In the genomic region with DNA sequence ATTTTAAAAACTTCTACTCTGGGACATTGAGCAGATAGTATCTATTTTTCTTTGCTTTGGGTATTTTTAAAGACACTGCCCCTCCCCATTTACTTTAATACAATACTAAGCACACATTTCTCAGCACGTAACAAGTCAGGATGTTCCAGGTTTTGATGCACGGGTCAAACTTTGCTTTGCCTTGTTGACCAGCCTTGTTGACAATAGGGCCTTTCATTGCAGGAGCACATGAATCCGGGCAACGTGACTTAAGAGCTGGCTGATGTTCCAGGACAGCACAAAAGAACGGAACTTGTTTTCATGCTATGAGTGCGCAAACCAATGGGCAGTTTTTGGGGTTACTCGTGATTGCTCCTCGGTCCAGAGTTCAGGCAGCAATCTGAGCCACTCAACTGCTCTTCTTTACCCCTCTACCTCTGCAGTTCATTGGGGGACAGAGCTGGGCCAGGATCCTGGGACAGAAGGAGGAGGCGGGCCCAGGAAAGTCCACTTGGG, we compare ENCODE assay signal across 1 cellular context.
TF ChIP-seq lines count a peak whose summit lies in the region.

No MANE protein-coding gene starts in this region.

TF ChIP-seq in HepG2, 621 proteins besides CTCF, POLR2A, EP300 and RAD21 (continued from another document and continues in another):
- TF ChIP-seq, protein P1, sequence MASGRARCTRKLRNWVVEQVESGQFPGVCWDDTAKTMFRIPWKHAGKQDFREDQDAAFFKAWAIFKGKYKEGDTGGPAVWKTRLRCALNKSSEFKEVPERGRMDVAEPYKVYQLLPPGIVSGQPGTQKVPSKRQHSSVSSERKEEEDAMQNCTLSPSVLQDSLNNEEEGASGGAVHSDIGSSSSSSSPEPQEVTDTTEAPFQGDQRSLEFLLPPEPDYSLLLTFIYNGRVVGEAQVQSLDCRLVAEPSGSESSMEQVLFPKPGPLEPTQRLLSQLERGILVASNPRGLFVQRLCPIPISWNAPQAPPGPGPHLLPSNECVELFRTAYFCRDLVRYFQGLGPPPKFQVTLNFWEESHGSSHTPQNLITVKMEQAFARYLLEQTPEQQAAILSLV (CRISPR knock-in tag; IDR thresholded peaks at IDR 0.05; ENCODE audit: borderline replicate concordance), result peak; percentile 64; the same call in 1 of the 2 replicates
- TF ChIP-seq USF2 (IDR thresholded peaks at IDR 0.05; ENCODE audit: low read depth, low read length), result peak; percentile 63; the same call in 1 of the 2 replicates
- TF ChIP-seq USF2 (CRISPR knock-in tag; IDR thresholded peaks at IDR 0.05; ENCODE audit: borderline replicate concordance), result no peak; the same call in 1 of the 2 replicates
- TF ChIP-seq ZNF101 (CRISPR knock-in tag; IDR thresholded peaks at IDR 0.05; ENCODE audit: borderline replicate concordance, low read depth), result no peak
- TF ChIP-seq SP140L (CRISPR knock-in tag; IDR thresholded peaks at IDR 0.05; ENCODE audit: borderline replicate concordance), result no peak
- peak; percentile 94; the same call in 1 of the 2 replicates for TF ChIP-seq NPAS2 (CRISPR knock-in tag; IDR thresholded peaks at IDR 0.05; ENCODE audit: borderline replicate concordance)
- TF ChIP-seq ZFP37 (CRISPR knock-in tag; IDR thresholded peaks at IDR 0.05; ENCODE audit: borderline replicate concordance), result peak; percentile 87; the same call in 1 of the 2 replicates
- peak; percentile 93 for TF ChIP-seq ISL2 (CRISPR knock-in tag; IDR thresholded peaks at IDR 0.05)
- TF ChIP-seq ZBTB1 (CRISPR knock-in tag; IDR thresholded peaks at IDR 0.05; ENCODE audit: borderline replicate concordance), result no peak
- no peak for TF ChIP-seq HIVEP1 (CRISPR knock-in tag; IDR thresholded peaks at IDR 0.05)
- TF ChIP-seq GMEB2 (CRISPR knock-in tag; IDR thresholded peaks at IDR 0.05; ENCODE audit: low read depth), result 0 out of 2 replicates have a peak, but pooled peaks have one; percentile 17
- peak; percentile 99 for TF ChIP-seq ZBTB39 (CRISPR knock-in tag; IDR thresholded peaks at IDR 0.05)
- TF ChIP-seq NR2C2 (CRISPR knock-in tag; IDR thresholded peaks at IDR 0.05; ENCODE audit: borderline replicate concordance), result peak; percentile 64
- no peak for TF ChIP-seq RARG (CRISPR knock-in tag; IDR thresholded peaks at IDR 0.05; ENCODE audit: low read depth)
- TF ChIP-seq CENPT (CRISPR knock-in tag; IDR thresholded peaks at IDR 0.05; ENCODE audit: low read depth), result no peak
- TF ChIP-seq CSRNP1 (CRISPR knock-in tag; IDR thresholded peaks at IDR 0.05), result peak; percentile 93
- TF ChIP-seq GABPA (IDR thresholded peaks at IDR 0.05; ENCODE audit: low read depth, low read length), result no peak
- TF ChIP-seq GABPA (CRISPR knock-in tag; IDR thresholded peaks at IDR 0.05; ENCODE audit: low read depth), result peak; percentile 74
- TF ChIP-seq HMGXB4 (CRISPR knock-in tag; IDR thresholded peaks at IDR 0.05; ENCODE audit: borderline replicate concordance in 1 of 2, low read depth in 1 of 2), result peak; percentile 35 to 86; a peak in 2 of 4 replicates
- peak; percentile 84 for TF ChIP-seq ZNF441 (CRISPR knock-in tag; IDR thresholded peaks at IDR 0.05; ENCODE audit: borderline replicate concordance)
- peak; percentile 91 for TF ChIP-seq ZNF552 (CRISPR knock-in tag; IDR thresholded peaks at IDR 0.05; ENCODE audit: borderline replicate concordance)
- TF ChIP-seq RXRA (CRISPR knock-in tag; IDR thresholded peaks at IDR 0.05), result peak; percentile 96
- TF ChIP-seq ZZZ3 (CRISPR knock-in tag; IDR thresholded peaks at IDR 0.05; ENCODE audit: borderline replicate concordance), result no peak
- TF ChIP-seq ZNF317 (CRISPR knock-in tag; IDR thresholded peaks at IDR 0.05), result 0 out of 2 replicates have a peak, but pooled peaks have one; percentile 56
- peak; percentile 86; the same call in 1 of the 2 replicates for TF ChIP-seq CCDC6 (CRISPR knock-in tag; IDR thresholded peaks at IDR 0.05)
- peak; percentile 82; the same call in 1 of the 2 replicates for TF ChIP-seq TSC22D2 (CRISPR knock-in tag; IDR thresholded peaks at IDR 0.05; ENCODE audit: borderline replicate concordance)
- TF ChIP-seq NFE2 (CRISPR knock-in tag; IDR thresholded peaks at IDR 0.05), result no peak
- TF ChIP-seq, protein P2, sequence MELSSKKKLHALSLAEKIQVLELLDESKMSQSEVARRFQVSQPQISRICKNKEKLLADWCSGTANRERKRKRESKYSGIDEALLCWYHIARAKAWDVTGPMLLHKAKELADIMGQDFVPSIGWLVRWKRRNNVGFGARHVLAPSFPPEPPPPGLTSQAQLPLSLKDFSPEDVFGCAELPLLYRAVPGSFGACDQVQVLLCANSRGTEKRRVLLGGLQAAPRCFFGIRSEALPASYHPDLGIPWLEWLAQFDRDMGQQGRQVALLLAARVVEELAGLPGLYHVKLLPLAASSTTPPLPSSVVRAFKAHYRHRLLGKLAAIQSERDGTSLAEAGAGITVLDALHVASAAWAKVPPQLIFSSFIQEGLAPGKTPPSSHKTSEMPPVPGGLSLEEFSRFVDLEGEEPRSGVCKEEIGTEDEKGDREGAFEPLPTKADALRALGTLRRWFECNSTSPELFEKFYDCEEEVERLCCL (CRISPR knock-in tag; IDR thresholded peaks at IDR 0.05; ENCODE audit: borderline replicate concordance), result 0 out of 2 replicates have a peak, but pooled peaks have one; percentile 29
- peak; percentile 90 for TF ChIP-seq MEIS2 (CRISPR knock-in tag; IDR thresholded peaks at IDR 0.05)
- TF ChIP-seq FOSL2 (CRISPR knock-in tag; IDR thresholded peaks at IDR 0.05), result peak; percentile 84
- peak; percentile 78; the same call in 1 of the 2 replicates for TF ChIP-seq SPEN (CRISPR knock-in tag; IDR thresholded peaks at IDR 0.05; ENCODE audit: low read depth)
- TF ChIP-seq FOXM1 (CRISPR knock-in tag; IDR thresholded peaks at IDR 0.05), result no peak
- peak; percentile 88; the same call in 1 of the 2 replicates for TF ChIP-seq SATB2 (CRISPR knock-in tag; IDR thresholded peaks at IDR 0.05)
- no peak for TF ChIP-seq PHB2 (IDR thresholded peaks at IDR 0.05; ENCODE audit: partially characterized antibody)
- no peak for TF ChIP-seq PLRG1 (conservative IDR thresholded peaks at IDR 0.05)
- TF ChIP-seq MXD3 (CRISPR knock-in tag; IDR thresholded peaks at IDR 0.05), result no peak
- TF ChIP-seq U2AF2 (IDR thresholded peaks at IDR 0.05; ENCODE audit: low read depth, low read length), result 0 out of 2 replicates have a peak, but pooled peaks have one; percentile 45
- no peak for TF ChIP-seq ISX (CRISPR knock-in tag; conservative IDR thresholded peaks at IDR 0.05)
- TF ChIP-seq, protein P3, sequence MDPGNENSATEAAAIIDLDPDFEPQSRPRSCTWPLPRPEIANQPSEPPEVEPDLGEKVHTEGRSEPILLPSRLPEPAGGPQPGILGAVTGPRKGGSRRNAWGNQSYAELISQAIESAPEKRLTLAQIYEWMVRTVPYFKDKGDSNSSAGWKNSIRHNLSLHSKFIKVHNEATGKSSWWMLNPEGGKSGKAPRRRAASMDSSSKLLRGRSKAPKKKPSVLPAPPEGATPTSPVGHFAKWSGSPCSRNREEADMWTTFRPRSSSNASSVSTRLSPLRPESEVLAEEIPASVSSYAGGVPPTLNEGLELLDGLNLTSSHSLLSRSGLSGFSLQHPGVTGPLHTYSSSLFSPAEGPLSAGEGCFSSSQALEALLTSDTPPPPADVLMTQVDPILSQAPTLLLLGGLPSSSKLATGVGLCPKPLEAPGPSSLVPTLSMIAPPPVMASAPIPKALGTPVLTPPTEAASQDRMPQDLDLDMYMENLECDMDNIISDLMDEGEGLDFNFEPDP (CRISPR knock-in tag; conservative IDR thresholded peaks at IDR 0.05), result peak; percentile 99; the same call in 1 of the 2 replicates
- no peak for TF ChIP-seq ZNF446 (CRISPR knock-in tag; IDR thresholded peaks at IDR 0.05)
- TF ChIP-seq RXRB (CRISPR knock-in tag; IDR thresholded peaks at IDR 0.05; ENCODE audit: borderline replicate concordance), result peak; percentile 98
- no peak for TF ChIP-seq KDM5B (CRISPR knock-in tag; IDR thresholded peaks at IDR 0.05; ENCODE audit: borderline replicate concordance)
- TF ChIP-seq, protein P4, sequence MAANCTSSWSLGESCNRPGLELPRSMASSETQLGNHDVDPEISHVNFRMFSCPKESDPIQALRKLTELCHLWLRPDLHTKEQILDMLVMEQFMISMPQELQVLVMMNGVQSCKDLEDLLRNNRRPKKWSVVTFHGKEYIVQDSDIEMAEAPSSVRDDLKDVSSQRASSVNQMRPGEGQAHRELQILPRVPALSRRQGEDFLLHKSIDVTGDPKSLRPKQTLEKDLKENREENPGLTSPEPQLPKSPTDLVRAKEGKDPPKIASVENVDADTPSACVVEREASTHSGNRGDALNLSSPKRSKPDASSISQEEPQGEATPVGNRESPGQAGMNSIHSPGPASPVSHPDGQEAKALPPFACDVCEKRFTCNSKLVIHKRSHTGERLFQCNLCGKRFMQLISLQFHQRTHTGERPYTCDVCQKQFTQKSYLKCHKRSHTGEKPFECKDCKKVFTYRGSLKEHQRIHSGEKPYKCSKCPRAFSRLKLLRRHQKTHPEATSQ (CRISPR knock-in tag; IDR thresholded peaks at IDR 0.05; ENCODE audit: borderline replicate concordance), result peak; percentile 91; the same call in 1 of the 2 replicates
- no peak for TF ChIP-seq MTF2 (CRISPR knock-in tag; IDR thresholded peaks at IDR 0.05; ENCODE audit: borderline replicate concordance)
- no peak for TF ChIP-seq MTA3 (CRISPR knock-in tag; IDR thresholded peaks at IDR 0.05)
